In genomic region chr4:169215656-169216055, GRCh38 we compare ENCODE assay signal across 17 cellular contexts.
DNase-seq lines count a peak whose midpoint lies in the region; ATAC-seq and TF ChIP-seq lines count a peak whose summit lies in the region.
"Had no signal": no experiment of that assay in that cellular context is flagged by ENCODE, and none has a peak within 500 bp of the region (broad histone marks: within the 10 kb centered on the region; RNA-seq: fewer than 3 reads in every experiment).

No MANE protein-coding gene starts in this region.

- no peak overlapping the region for H3K4me3 ChIP-seq in SU-DHL-6 (ENCODE audit: insufficient read depth, low read length, poor library complexity, severe bottlenecking)
- H3K4me3 ChIP-seq: colonic mucosa, MG63 had no signal

- H3K4me2 ChIP-seq in SU-DHL-6 (ENCODE audit: low read depth, low read length, poor library complexity, severe bottlenecking) = peak overlapping the region; percentile 3

- DNase-seq in GM20000 (ENCODE audit: low spot score) (no peak), NCI-H1048 (lab: John Stamatoyannopoulos, UW) (no peak)
- DNase-seq in stimulated activated CD4-positive, alpha-beta T cell treated with anti-CD3 and anti-CD28 coated beads, Interleukin-12 subunit alpha, Interleukin-12 subunit beta, amount 100 ng/mL, for 4 hours = no peak
- DNase-seq: activated CD8-positive, alpha-beta memory T cell treated with anti-CD3 and anti-CD28 coated beads, Interleukin-2, amount 50 U/mL, for 4 hours; Caco-2; colonic mucosa; GF-D8; MG63; T-helper 17 cell; trophoblast cell had no signal

- no peaks in the 10 kb centered on the region for H3K36me3 ChIP-seq in SU-DHL-6 (ENCODE audit: low read length)
- H3K36me3 ChIP-seq: colonic mucosa had no signal

- H3F3A ChIP-seq in SU-DHL-6 (ENCODE audit: insufficient read depth) = no peaks in the 10 kb centered on the region

- no peak overlapping the region for H3K9ac ChIP-seq in SU-DHL-6 (ENCODE audit: low read length)

- no peak for TF ChIP-seq CTCF in SU-DHL-6 (IDR thresholded peaks at IDR 0.05; ENCODE audit: insufficient read depth, low read length, poor library complexity, severe bottlenecking)
- TF ChIP-seq CTCF in GM20000 (IDR thresholded peaks at IDR 0.05; ENCODE audit: extremely low read depth, missing control alignments) = no peak

- ATAC-seq in GM18505 (IDR thresholded peaks at IDR 0.05; ENCODE audit: unreplicated experiment) (peak; percentile 65), GM19467 (IDR thresholded peaks at IDR 0.05; ENCODE audit: unreplicated experiment) (peak; percentile 48), HG03025 (IDR thresholded peaks at IDR 0.05; ENCODE audit: low FRiP score, unreplicated experiment) (peak; percentile 48), HG03457 (IDR thresholded peaks at IDR 0.05; ENCODE audit: unreplicated experiment) (no peak)
- ATAC-seq: activated CD4-positive, CD25-positive, alpha-beta regulatory T cell treated with anti-CD3 and anti-CD28 coated beads, Interleukin-2, amount 50 U/mL, for 24 hours; stimulated activated effector memory CD8-positive, alpha-beta T cell treated with anti-CD3 and anti-CD28 coated beads, Interleukin-12 subunit alpha, Interleukin-12 subunit beta, amount 100 ng/mL, for 72 hours; T-helper 17 cell had no signal

- no peaks in the 10 kb centered on the region for H3K79me2 ChIP-seq in SU-DHL-6 (ENCODE audit: insufficient read depth, low read length)

- no peaks in the 10 kb centered on the region for H3K9me2 ChIP-seq in SU-DHL-6 (replicated peaks; ENCODE audit: insufficient read depth, low read length)

- H2AFZ ChIP-seq in SU-DHL-6 (ENCODE audit: low read depth, low read length, severe bottlenecking) = no peak overlapping the region

- H3K9me3 ChIP-seq in SU-DHL-6 (ENCODE audit: insufficient read depth, low read length) = no peaks in the 10 kb centered on the region
- H3K9me3 ChIP-seq: Caco-2, colonic mucosa had no signal

- no peaks in the 10 kb centered on the region for H4K20me1 ChIP-seq in SU-DHL-6 (ENCODE audit: low read depth, low read length)

- H3K27ac ChIP-seq in SU-DHL-6 (ENCODE audit: low read depth, low read length) = no peak overlapping the region
- H3K27ac ChIP-seq: colonic mucosa had no signal

- no peak for TF ChIP-seq POLR2A in GM18505 (IDR thresholded peaks at IDR 0.05; ENCODE audit: borderline replicate concordance, extremely low read depth, insufficient read depth, insufficient read length)

- no peaks in the 10 kb centered on the region for H3K27me3 ChIP-seq in SU-DHL-6 (ENCODE audit: low read length)
- H3K27me3 ChIP-seq: colonic mucosa, MG63 had no signal
